In the genomic region with DNA sequence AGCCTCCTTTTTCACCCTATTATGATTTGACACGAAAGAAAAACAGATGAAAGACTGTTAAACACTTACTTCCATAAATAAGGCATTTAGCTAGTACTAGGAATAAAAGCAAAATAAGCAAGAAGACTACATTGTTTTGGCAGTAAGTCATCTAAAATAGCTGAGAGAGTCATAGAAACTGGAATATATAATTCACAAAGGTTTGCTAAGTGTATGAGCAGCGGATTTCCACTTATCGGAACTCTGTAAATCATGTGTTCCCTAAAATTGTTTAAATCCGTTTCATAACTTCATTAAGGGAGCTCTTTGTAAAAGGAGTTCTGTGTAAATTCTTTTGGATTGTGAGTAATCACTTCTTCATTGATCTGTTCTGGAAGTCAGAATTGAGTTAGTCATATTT, we compare ENCODE assay signal across 27 cellular contexts.
"Had no signal": no experiment of that assay in that cellular context is flagged by ENCODE, and none has a peak within 500 bp of the region (broad histone marks: within the 10 kb centered on the region; RNA-seq: fewer than 3 reads in every experiment).

No MANE protein-coding gene starts in this region.

- ATAC-seq: activated CD8-positive, alpha-beta T cell treated with anti-CD3 and anti-CD28 coated beads for 36 hours; body of pancreas had no signal

- H3K4me3 Mint-ChIP-seq: activated CD4-positive, alpha-beta T cell treated with anti-CD3 and anti-CD28 coated beads, Interleukin-2, amount 10 ng/mL, durations not matched to agents 24 days and 14 days; activated CD8-positive, alpha-beta T cell treated with anti-CD3 and anti-CD28 coated beads for 36 hours; activated naive CD4-positive, alpha-beta T cell treated with anti-CD3 and anti-CD28 coated beads for 36 hours; activated naive CD8-positive, alpha-beta T cell treated with anti-CD3 and anti-CD28 coated beads for 36 hours; activated T-cell treated with anti-CD3 and anti-CD28 coated beads, Interleukin-2, amount 50 U/mL, for 24 hours; activated T-helper 1 cell treated with anti-CD3 and anti-CD28 coated beads, Interleukin-12 subunit alpha, Interleukin-12 subunit beta, Interleukin-2, Interleukin-4 antibody, amounts not matched to agents 30 ng/mL and 10 ng/mL and 1 ng/mL, durations not matched to agents 14 hours and 24 hours and 36 hours; T-helper 2 cell treated with Interferon-gamma antibody and Interleukin-4, amounts not matched to agents 5 μg/mL and 100 μg/mL, for 36 hours had no signal

- H3K27ac Mint-ChIP-seq: activated CD4-positive, alpha-beta T cell treated with anti-CD3 and anti-CD28 coated beads, Interleukin-2, amount 10 ng/mL, durations not matched to agents 24 days and 14 days; activated CD8-positive, alpha-beta T cell treated with anti-CD3 and anti-CD28 coated beads for 36 hours; activated naive CD4-positive, alpha-beta T cell treated with anti-CD3 and anti-CD28 coated beads for 36 hours; activated naive CD8-positive, alpha-beta T cell treated with anti-CD3 and anti-CD28 coated beads for 36 hours; activated T-cell treated with anti-CD3 and anti-CD28 coated beads, Interleukin-2, amount 50 U/mL, for 24 hours; activated T-helper 1 cell treated with anti-CD3 and anti-CD28 coated beads, Interleukin-12 subunit alpha, Interleukin-12 subunit beta, Interleukin-2, Interleukin-4 antibody, amounts not matched to agents 30 ng/mL and 10 ng/mL and 1 ng/mL, durations not matched to agents 14 hours and 24 hours and 36 hours; T-helper 2 cell treated with Interferon-gamma antibody and Interleukin-4, amounts not matched to agents 5 μg/mL and 100 μg/mL, for 36 hours had no signal

- DNase-seq: activated CD4-positive, alpha-beta T cell treated with anti-CD3 and anti-CD28 coated beads, Interleukin-2, amount 10 ng/mL, durations not matched to agents 24 days and 14 days; activated CD4-positive, alpha-beta T cell treated with anti-CD3 and anti-CD28 coated beads, Interleukin-2, amount 50 U/mL, for 4 hours; activated CD8-positive, alpha-beta T cell treated with anti-CD3 and anti-CD28 coated beads for 36 hours; activated gamma-delta T cell treated with Interleukin-2 at 50 U/mL for 16 hours; activated naive CD4-positive, alpha-beta T cell treated with anti-CD3 and anti-CD28 coated beads for 36 hours; activated naive CD8-positive, alpha-beta T cell treated with anti-CD3 and anti-CD28 coated beads for 36 hours; activated T-cell treated with anti-CD3 and anti-CD28 coated beads, Interleukin-2, amount 50 U/mL, for 24 hours; adrenal gland; body of pancreas; MM.1S; MV-4-11; NCI-H1092; NCI-H1436 treated with DMSO at 0.1 percent for 48 hours; NCI-H1694 treated with DMSO at 0.1 percent for 48 hours; NCI-H2029; NCI-H345; NCI-H524 treated with DMSO at 0.1 percent for 48 hours; SHP77; SJCRH30 had no signal

- FAIRE-seq: astrocyte, RCC 7860, TTC549 had no signal

- H3K9me3 ChIP-seq: adrenal gland, body of pancreas, breast epithelium, SJCRH30 had no signal

- H3K4me1 ChIP-seq: body of pancreas, breast epithelium, SJCRH30 had no signal

- H3K36me3 ChIP-seq: adrenal gland, breast epithelium, SJCRH30 had no signal

- H3K27me3 ChIP-seq: adrenal gland, body of pancreas, breast epithelium, SJCRH30 had no signal

- H3K9ac ChIP-seq: KMS-11 had no signal

- H3K4me3 ChIP-seq: adrenal gland, body of pancreas, breast epithelium, SJCRH30, SK-N-MC had no signal

- H3K27me3 Mint-ChIP-seq: activated CD4-positive, alpha-beta T cell treated with anti-CD3 and anti-CD28 coated beads, Interleukin-2, amount 10 ng/mL, durations not matched to agents 24 days and 14 days; activated CD8-positive, alpha-beta T cell treated with anti-CD3 and anti-CD28 coated beads for 36 hours; activated naive CD8-positive, alpha-beta T cell treated with anti-CD3 and anti-CD28 coated beads for 36 hours; activated T-cell treated with anti-CD3 and anti-CD28 coated beads, Interleukin-2, amount 50 U/mL, for 24 hours had no signal

- H3K9me3 Mint-ChIP-seq: activated naive CD4-positive, alpha-beta T cell treated with anti-CD3 and anti-CD28 coated beads for 36 hours had no signal
